ENCODE assay signal across 2 cellular contexts in genomic region chrX:51803833-51804232, GRCh38.
TF ChIP-seq lines count a peak whose summit lies in the region.

No MANE protein-coding gene starts in this region.

TF ChIP-seq in SK-N-SH, 30 proteins besides CTCF, POLR2A, EP300 and RAD21 (continued from another document):
- TF ChIP-seq POLR2AphosphoS5 (IDR thresholded peaks at IDR 0.05; ENCODE audit: low read depth, low read length) (no peak), SIN3A (IDR thresholded peaks at IDR 0.05; ENCODE audit: borderline replicate concordance, low read depth, low read length) (no peak), REST (IDR thresholded peaks at IDR 0.05; ENCODE audit: low read depth, low read length) (no peak), GABPA (IDR thresholded peaks at IDR 0.05; ENCODE audit: low read depth) (no peak), SMC3 (IDR thresholded peaks at IDR 0.05; ENCODE audit: low read depth, low read length) (no peak), FOXJ3 (CRISPR knock-in tag; IDR thresholded peaks at IDR 0.05) (no peak), MXI1 (IDR thresholded peaks at IDR 0.05; ENCODE audit: low read depth, low read length) (no peak), PBX3 (IDR thresholded peaks at IDR 0.05) (no peak), RXRA (IDR thresholded peaks at IDR 0.05; ENCODE audit: borderline replicate concordance, low read depth) (no peak), NRF1 (IDR thresholded peaks at IDR 0.05; ENCODE audit: low read depth, low read length) (no peak)

TF ChIP-seq in SK-N-SH treated with all-trans-retinoic acid at 6 μM for 48 hours, 23 proteins besides CTCF, POLR2A, EP300 and RAD21 (continued from another document):
- TF ChIP-seq TSHZ2 (CRISPR knock-in tag; IDR thresholded peaks at IDR 0.05), result no peak
- TF ChIP-seq BACH2 (CRISPR knock-in tag; IDR thresholded peaks at IDR 0.05; ENCODE audit: borderline replicate concordance), result no peak
- no peak for TF ChIP-seq CREB5 (CRISPR knock-in tag; IDR thresholded peaks at IDR 0.05; ENCODE audit: low read depth)
- no peak for TF ChIP-seq ZNF70 (CRISPR knock-in tag; IDR thresholded peaks at IDR 0.05)
- no peak for TF ChIP-seq ARNTL (CRISPR knock-in tag; IDR thresholded peaks at IDR 0.05; ENCODE audit: borderline replicate concordance, low read depth)
- no peak for TF ChIP-seq ISL1 (CRISPR knock-in tag; IDR thresholded peaks at IDR 0.05)
- TF ChIP-seq ZNF565 (CRISPR knock-in tag; conservative IDR thresholded peaks at IDR 0.05; ENCODE audit: low read depth), result no peak
- no peak for TF ChIP-seq OSR1 (CRISPR knock-in tag; IDR thresholded peaks at IDR 0.05)
- TF ChIP-seq GLIS3 (CRISPR knock-in tag; IDR thresholded peaks at IDR 0.05), result no peak
- no peak for TF ChIP-seq ESRRG (CRISPR knock-in tag; IDR thresholded peaks at IDR 0.05)
- no peak for TF ChIP-seq ZFP3 (CRISPR knock-in tag; IDR thresholded peaks at IDR 0.05)
- no peak for TF ChIP-seq CSDC2 (CRISPR knock-in tag; IDR thresholded peaks at IDR 0.05)
- TF ChIP-seq PATZ1 (CRISPR knock-in tag; IDR thresholded peaks at IDR 0.05; ENCODE audit: borderline replicate concordance), result no peak
- no peak for TF ChIP-seq CSRNP3 (CRISPR knock-in tag; IDR thresholded peaks at IDR 0.05)
- no peak for TF ChIP-seq ZFP30 (CRISPR knock-in tag; IDR thresholded peaks at IDR 0.05)
